2 cellular contexts compared by ENCODE assay signal in genomic region chr13:20465218-20465879, GRCh38.
TF ChIP-seq lines count a peak whose summit lies in the region.

No MANE protein-coding gene starts in this region.

TF ChIP-seq in HCT116, 20 proteins besides CTCF, POLR2A, EP300 and RAD21:
- no peak for TF ChIP-seq REST (IDR thresholded peaks at IDR 0.05; ENCODE audit: low read depth)
- TF ChIP-seq ELF1 (IDR thresholded peaks at IDR 0.05; ENCODE audit: borderline replicate concordance, low read depth): no peak
- TF ChIP-seq JUND (IDR thresholded peaks at IDR 0.05): no peak
- TF ChIP-seq CBX3 (IDR thresholded peaks at IDR 0.05; ENCODE audit: low read depth): no peak
- no peak for TF ChIP-seq SRF (IDR thresholded peaks at IDR 0.05; ENCODE audit: low read depth)
- TF ChIP-seq POLR2AphosphoS5 (IDR thresholded peaks at IDR 0.05; ENCODE audit: low read depth, low read length): no peak
- no peak for TF ChIP-seq SP1 (IDR thresholded peaks at IDR 0.05; ENCODE audit: low read depth)
- TF ChIP-seq ZBTB33 (IDR thresholded peaks at IDR 0.05; ENCODE audit: extremely low read depth, insufficient replicate concordance, low read length): no peak
- no peak for TF ChIP-seq CEBPB (IDR thresholded peaks at IDR 0.05; ENCODE audit: low read depth)
- TF ChIP-seq YY1 (IDR thresholded peaks at IDR 0.05; ENCODE audit: extremely low read depth, insufficient replicate concordance, low read depth, low read length): no peak
- no peak for TF ChIP-seq MAX (IDR thresholded peaks at IDR 0.05)
- TF ChIP-seq EZH2 (IDR thresholded peaks at IDR 0.05): no peak
- TF ChIP-seq EZH2phosphoT487 (IDR thresholded peaks at IDR 0.05; ENCODE audit: borderline replicate concordance): no peak
- no peak for TF ChIP-seq SIN3A (IDR thresholded peaks at IDR 0.05; ENCODE audit: low read depth)
- TF ChIP-seq TCF7L2 (IDR thresholded peaks at IDR 0.05; ENCODE audit: borderline replicate concordance, extremely low read depth, insufficient read depth, insufficient read length): no peak
- no peak for TF ChIP-seq EGR1 (IDR thresholded peaks at IDR 0.05; ENCODE audit: low read depth)
- no peak for TF ChIP-seq ATF3 (IDR thresholded peaks at IDR 0.05)
- TF ChIP-seq ZNF274 (IDR thresholded peaks at IDR 0.05; ENCODE audit: low read depth, low read length): no peak
TF ChIP-seq in HCT116: peak in this region for 0.

TF ChIP-seq in SK-N-SH, 30 proteins besides CTCF, POLR2A, EP300 and RAD21 (continued from another document):
- TF ChIP-seq REST (IDR thresholded peaks at IDR 0.05; ENCODE audit: low read depth, low read length): no peak
- no peak for TF ChIP-seq YY1 (IDR thresholded peaks at IDR 0.05; ENCODE audit: low read depth)
- no peak for TF ChIP-seq ZBTB33 (IDR thresholded peaks at IDR 0.05; ENCODE audit: borderline replicate concordance, low read depth)
- no peak for TF ChIP-seq JUND (IDR thresholded peaks at IDR 0.05)
- no peak for TF ChIP-seq MAX (IDR thresholded peaks at IDR 0.05; ENCODE audit: low read depth)
- TF ChIP-seq GATA2 (CRISPR knock-in tag; IDR thresholded peaks at IDR 0.05): no peak
- TF ChIP-seq FOSL2 (IDR thresholded peaks at IDR 0.05; ENCODE audit: borderline replicate concordance, low read depth): no peak
- no peak for TF ChIP-seq EZH2phosphoT487 (IDR thresholded peaks at IDR 0.05; ENCODE audit: borderline replicate concordance, low read depth)
- TF ChIP-seq TCF12 (IDR thresholded peaks at IDR 0.05): no peak
- TF ChIP-seq NFIC (IDR thresholded peaks at IDR 0.05; ENCODE audit: borderline replicate concordance): no peak
- TF ChIP-seq TAF1 (IDR thresholded peaks at IDR 0.05; ENCODE audit: borderline replicate concordance, low read depth, low read length): no peak
TF ChIP-seq in SK-N-SH: peak in this region for 0.
